ENCODE assay signal across 2 cellular contexts in genomic region chr7:35026154-35026553, GRCh38.
TF ChIP-seq lines count a peak whose summit lies in the region.

No MANE protein-coding gene starts in this region.

TF ChIP-seq in Ishikawa, 13 proteins besides CTCF, POLR2A, EP300 and RAD21:
- TF ChIP-seq FOXM1 (IDR thresholded peaks at IDR 0.05; ENCODE audit: borderline replicate concordance, low read depth) (no peak), CEBPB (IDR thresholded peaks at IDR 0.05) (peak; percentile 42)
TF ChIP-seq in Ishikawa: peak in this region for 1.

TF ChIP-seq in K562, 482 proteins besides CTCF, POLR2A, EP300 and RAD21:
- TF ChIP-seq CEBPB (tag; IDR thresholded peaks at IDR 0.05) (peak; percentile 65), SUPT5H (IDR thresholded peaks at IDR 0.05) (no peak), CEBPG (CRISPR knock-in tag; IDR thresholded peaks at IDR 0.05) (no peak), CEBPG (tag; conservative IDR thresholded peaks at IDR 0.05 in 1 of 2, IDR thresholded peaks at IDR 0.05 in 1 of 2) (peak in 1 of 2 experiments; percentile 52; a peak in 1 of 4 replicates), TSHZ1 (CRISPR knock-in tag; IDR thresholded peaks at IDR 0.05) (no peak), ZNF592 (IDR thresholded peaks at IDR 0.05) (no peak), NCOA6 (IDR thresholded peaks at IDR 0.05) (no peak), DEAF1 (CRISPR knock-in tag; IDR thresholded peaks at IDR 0.05) (no peak)
